Comparison of ENCODE assay signal across 11 cellular contexts in genomic region chrX:53678667-53679066, GRCh38. TPM values are rescaled to one million over a fixed set of nuclear protein-coding genes. Genes with fewer than 3 reads are reported as not detected.
DNase-seq lines count a peak whose midpoint lies in the region; TF ChIP-seq lines count a peak whose summit lies in the region.
"Had no signal": no experiment of that assay in that cellular context is flagged by ENCODE, and none has a peak within 500 bp of the region (broad histone marks: within the 10 kb centered on the region; RNA-seq: fewer than 3 reads in every experiment).

No MANE protein-coding gene starts in this region.

- no peak overlapping the region for H3K4me3 ChIP-seq in AG10803 (ENCODE audit: low read length)
- H3K4me3 ChIP-seq in fibroblast of mammary gland (ENCODE audit: control insufficient read depth, low read depth, low read length) = no peak overlapping the region
- no peak overlapping the region for H3K4me3 ChIP-seq in esophagus squamous epithelium
- H3K4me3 ChIP-seq: PC-9, uterus had no signal

- TF ChIP-seq CTCF in AG10803 (conservative IDR thresholded peaks at IDR 0.05; ENCODE audit: low read length) (peak; percentile 18; the same call in 1 of the 2 replicates), fibroblast of mammary gland (conservative IDR thresholded peaks at IDR 0.05; ENCODE audit: control insufficient read depth, insufficient read depth, low read depth, low read length) (peak; percentile 38), esophagus squamous epithelium (IDR thresholded peaks at IDR 0.05) (peak in 1 of 6 experiments; percentile 36)

- TF ChIP-seq POLR2A in esophagus squamous epithelium (IDR thresholded peaks at IDR 0.05) = no peak

- peaks cover 0 to 52% (median 0%) of the 10 kb centered on the region in 3 donors for H3K36me3 ChIP-seq in esophagus squamous epithelium
- H3K36me3 ChIP-seq: uterus had no signal

- no peaks in the 10 kb centered on the region for H3K27me3 ChIP-seq in esophagus squamous epithelium
- H3K27me3 ChIP-seq: uterus had no signal

- intact Hi-C loops in esophagus squamous epithelium (cut with DNase I) = no loop called here

- peaks cover 0 to 31% (median 0%) of the 10 kb centered on the region in 3 donors for H3K4me1 ChIP-seq in esophagus squamous epithelium
- H3K4me1 ChIP-seq: uterus had no signal

- H3K27ac ChIP-seq in esophagus squamous epithelium = no peak overlapping the region
- H3K27ac ChIP-seq: KMS-11, PC-9, uterus had no signal

- no peak for DNase-seq in AG10803 (ENCODE audit: low read depth)
- peak; percentile 6 for DNase-seq in EH (ENCODE audit: low read depth)
- DNase-seq in RPMI8226 = peak; percentile 5
- peak; percentile 30 for DNase-seq in fibroblast of mammary gland (ENCODE audit: low read depth)
- DNase-seq in NCI-H146 (lab: John Stamatoyannopoulos, UW) = no peak
- DNase-seq in superior temporal gyrus (ENCODE audit: extremely low spot score) = no peak
- DNase-seq in esophagus squamous epithelium (lab: John Stamatoyannopoulos, UW) = no peak
- DNase-seq in NCI-H446 (lab: John Stamatoyannopoulos, UW) = no peak
- DNase-seq: PC-9, uterus had no signal

- H3K9me3 ChIP-seq in esophagus squamous epithelium = no peaks in the 10 kb centered on the region
- H3K9me3 ChIP-seq: uterus had no signal

RNA-seq across cellular contexts. Expression of gene HUWE1, which starts 7.9 kb away (rescaled TPM):
- 100 to 1,000 TPM in 2 of 4 donors, 10 to 100 TPM in 2; 76.6 to 112 (median 101) TPM for total RNA-seq in esophagus squamous epithelium

Comparison
In these comparisons a context has a peak if more than half of its experiments do, and no peak if none do; other contexts are left out.
1. DNase-seq: peak in EH (single experiment), RPMI8226 (single experiment) and fibroblast of mammary gland (single experiment); none in AG10803 (single experiment), NCI-H146 (single experiment), superior temporal gyrus (single experiment), esophagus squamous epithelium (single experiment) and NCI-H446 (0 of 2).